20 cellular contexts compared by ENCODE assay signal in the genomic region with DNA sequence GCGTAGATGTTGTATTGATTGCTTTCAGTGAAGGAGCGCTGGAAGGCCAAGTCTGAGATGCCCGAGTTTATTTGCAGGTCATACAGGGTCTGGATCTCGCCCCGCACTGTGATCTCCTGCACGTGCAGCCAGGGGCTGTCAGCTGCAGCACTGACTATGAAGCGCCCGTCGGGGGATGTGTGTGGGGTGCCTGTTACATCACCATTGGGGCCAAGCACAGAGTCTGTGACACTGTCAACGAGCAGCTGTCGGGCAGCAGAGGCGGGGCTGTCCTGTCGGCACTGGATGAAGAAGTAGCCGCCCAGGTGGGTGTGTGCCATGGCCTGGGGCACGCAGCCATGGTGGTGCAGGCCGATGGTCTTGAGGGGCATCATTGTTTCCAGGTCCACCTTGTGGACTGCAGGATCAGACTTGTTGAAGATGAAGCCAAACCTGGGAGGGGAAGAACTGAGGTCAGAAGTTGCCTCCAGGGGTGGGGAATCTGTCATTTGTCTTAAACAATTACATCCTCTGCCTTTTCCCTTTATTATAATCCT.
DNase-seq lines count a peak whose midpoint lies in the region; ATAC-seq, FAIRE-seq and TF ChIP-seq lines count a peak whose summit lies in the region.
"Had no signal": no experiment of that assay in that cellular context is flagged by ENCODE, and none has a peak within 500 bp of the region (broad histone marks: within the 10 kb centered on the region; RNA-seq: fewer than 3 reads in every experiment).

No MANE protein-coding gene starts in this region.

- H3F3A ChIP-seq in SK-N-SH (replicated peaks; ENCODE audit: insufficient read depth) = no peaks in the 10 kb centered on the region

- TF ChIP-seq CTCF in SK-N-SH (IDR thresholded peaks at IDR 0.05) = no peak
- TF ChIP-seq CTCF in K562 (IDR thresholded peaks at IDR 0.05 in 2 of 3, conservative IDR thresholded peaks at IDR 0.05 in 1 of 3; ENCODE audit: insufficient read depth in 2 of 3, low read depth in 1 of 3, low read length in 3 of 3) = no peak

- BruUV-seq in K562 (replicated peaks; lab: Mats Ljungman, UMichigan) = no TSS peak

- TF ChIP-seq RAD21 in SK-N-SH (IDR thresholded peaks at IDR 0.05; ENCODE audit: low read length) (no peak), K562 (CRISPR knock-in tag; conservative IDR thresholded peaks at IDR 0.05 in 1 of 2, IDR thresholded peaks at IDR 0.05 in 1 of 2) (no peak)

- in situ Hi-C loops in K562 (cut with MboI) = no loop called here

- H3K4me1 ChIP-seq in SK-N-SH (ENCODE audit: control insufficient read depth in 1 of 2, insufficient read depth in 2 of 2, low read depth in 1 of 2, low read length in 1 of 2) = peaks cover 0 to 13% of the 10 kb centered on the region in 2 experiments; a peak in 1 of 4 replicates
- H3K4me1 ChIP-seq in K562 (replicated peaks in 1 of 2; ENCODE audit: control insufficient read depth in 2 of 2, insufficient read depth in 2 of 2, low read length in 2 of 2) = no peaks in the 10 kb centered on the region

- H4K20me1 ChIP-seq in SK-N-SH (ENCODE audit: insufficient read depth) (no peaks in the 10 kb centered on the region), K562 (replicated peaks; ENCODE audit: control insufficient read depth, insufficient read depth, low read length) (no peaks in the 10 kb centered on the region)

- FAIRE-seq in K562 (lab: Jason Lieb, UNC) = no peak
- FAIRE-seq: D721Med, G401.6, GM12891, GM19239, HepG2 had no signal

- H3K4me2 ChIP-seq in SK-N-SH (no peak overlapping the region), K562 (ENCODE audit: insufficient read depth, low read length) (no peak overlapping the region)

- H3K9me3 ChIP-seq in SK-N-SH = no peaks in the 10 kb centered on the region
- no peaks in the 10 kb centered on the region for H3K9me3 ChIP-seq in K562 (replicated peaks; ENCODE audit: control insufficient read depth, insufficient read depth, low read depth, low read length)

- H3K9me2 ChIP-seq in SK-N-SH = no peaks in the 10 kb centered on the region

- intact Hi-C loops in K562 (cut with micrococcal nuclease) = no loop called here

- H2AFZ ChIP-seq in SK-N-SH (ENCODE audit: low read depth) (no peak overlapping the region), K562 (ENCODE audit: low read depth, low read length) (no peak overlapping the region)

- H3K27me3 ChIP-seq in SK-N-SH (ENCODE audit: insufficient read depth) (peaks cover 5% of the 10 kb centered on the region; the same call in 1 of the 2 replicates), K562 (ENCODE audit: control insufficient read depth in 2 of 2, insufficient read depth in 2 of 2, low read length in 2 of 2) (peaks cover 42 to 83% of the 10 kb centered on the region in 2 experiments)

- H3K36me3 ChIP-seq in SK-N-SH (replicated peaks in 1 of 2; ENCODE audit: control insufficient read depth in 1 of 2, insufficient read depth in 2 of 2, low read length in 1 of 2) = no peaks in the 10 kb centered on the region
- H3K36me3 ChIP-seq in K562 (ENCODE audit: control insufficient read depth, insufficient read depth, low read length) = no peaks in the 10 kb centered on the region

- H3K4me3 ChIP-seq in SK-N-SH (ENCODE audit: low read depth in 2 of 2, low read length in 1 of 2) = no peak overlapping the region
- no peak overlapping the region for H3K4me3 ChIP-seq in K562

- H3K27ac ChIP-seq in SK-N-SH (ENCODE audit: low read depth in 2 of 2, low read length in 1 of 2) (peak overlapping the region in 1 of 2 experiments; percentile 39; a peak in 1 of 4 replicates), K562 (ENCODE audit: extremely low read depth, low read depth, low read length) (no peak overlapping the region)
- H3K27ac ChIP-seq: 22Rv1 had no signal

- H3K79me2 ChIP-seq in SK-N-SH (ENCODE audit: insufficient read depth) = no peaks in the 10 kb centered on the region
- H3K79me2 ChIP-seq in K562 (ENCODE audit: control insufficient read depth, insufficient read depth, low read length) = no peaks in the 10 kb centered on the region

- H3K9me1 ChIP-seq in K562 (ENCODE audit: control insufficient read depth, insufficient read depth, low read length) = no peaks in the 10 kb centered on the region

- H3K9ac ChIP-seq in SK-N-SH = no peak overlapping the region
- H3K9ac ChIP-seq in K562 (ENCODE audit: insufficient read depth in 1 of 2, low read depth in 2 of 2, low read length in 2 of 2) = no peak overlapping the region

- no peak for TF ChIP-seq POLR2A in K562 (conservative IDR thresholded peaks at IDR 0.05)

- TF ChIP-seq EP300 in SK-N-SH (IDR thresholded peaks at IDR 0.05; ENCODE audit: borderline replicate concordance in 1 of 2, low read depth in 1 of 2, low read length in 1 of 2) (no peak), K562 (IDR thresholded peaks at IDR 0.05; ENCODE audit: low read length) (no peak)

- POLR2A ChIA-PET in SK-N-SH (lab: Yijun Ruan, JAX) (no interaction called here), K562 (lab: Yijun Ruan, JAX) (no interaction called here)

- no peak for ATAC-seq in SK-N-SH treated with all-trans-retinoic acid at 6 μM for 48 hours
- ATAC-seq in K562 = peak; percentile 46
- no peak for ATAC-seq in HG03139 (IDR thresholded peaks at IDR 0.05; ENCODE audit: unreplicated experiment)
- ATAC-seq: CD8-positive, alpha-beta T cell; HepG2 had no signal

- DNase-seq in SK-N-SH = peak; percentile 28
- DNase-seq in K562 (ENCODE audit: extremely low read depth in 1 of 4, low spot score in 3 of 4) = no peak
- DNase-seq in left kidney (ENCODE audit: low read depth, low spot score) = peak; percentile 18
- DNase-seq in activated naive CD4-positive, alpha-beta T cell treated with anti-CD3 and anti-CD28 coated beads, Interleukin-2, amount 50 U/mL, for 16 hours = no peak
- no peak for DNase-seq in cerebellar nuclear complex (lab: John Stamatoyannopoulos, UW)
- DNase-seq: CD8-positive, alpha-beta T cell; COR-L47; DMS153; DMS79 treated with DMSO at 0.1 percent for 48 hours; EL; GOT3; H9 had no signal

- 82% methylated on average over 5 of the region's 16 CpGs for WGBS in SK-N-SH (ENCODE audit: low lambda C conversion rate)
- under 1% methylated on average over 16 of the region's 16 CpGs for WGBS in K562 (ENCODE audit: insufficient coverage, low coverage, missing lambda C conversion rate)

- CTCF ChIA-PET in SK-N-SH (lab: Yijun Ruan, JAX) = interaction anchor here (1.4 to 1.5 kb wide), 2 partner anchors 85 to 88 kb away, joined by 4 to 6 read pairs; no protein-coding TSS in a partner anchor
- CTCF ChIA-PET in K562 (lab: Yijun Ruan, JAX; ENCODE audit: low intra/inter-chr PET ratio) = no interaction called here

TF ChIP-seq in SK-N-SH, 30 proteins besides CTCF, POLR2A, EP300 and RAD21 (continues in another document):
- TF ChIP-seq JUND (IDR thresholded peaks at IDR 0.05) (no peak), CHD2 (IDR thresholded peaks at IDR 0.05; ENCODE audit: low read length, partially characterized antibody) (no peak)
- TF ChIP-seq, protein P1, sequence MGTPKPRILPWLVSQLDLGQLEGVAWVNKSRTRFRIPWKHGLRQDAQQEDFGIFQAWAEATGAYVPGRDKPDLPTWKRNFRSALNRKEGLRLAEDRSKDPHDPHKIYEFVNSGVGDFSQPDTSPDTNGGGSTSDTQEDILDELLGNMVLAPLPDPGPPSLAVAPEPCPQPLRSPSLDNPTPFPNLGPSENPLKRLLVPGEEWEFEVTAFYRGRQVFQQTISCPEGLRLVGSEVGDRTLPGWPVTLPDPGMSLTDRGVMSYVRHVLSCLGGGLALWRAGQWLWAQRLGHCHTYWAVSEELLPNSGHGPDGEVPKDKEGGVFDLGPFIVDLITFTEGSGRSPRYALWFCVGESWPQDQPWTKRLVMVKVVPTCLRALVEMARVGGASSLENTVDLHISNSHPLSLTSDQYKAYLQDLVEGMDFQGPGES (IDR thresholded peaks at IDR 0.05; ENCODE audit: low read depth, low read length) = no peak

TF ChIP-seq in SK-N-SH treated with all-trans-retinoic acid at 6 μM for 48 hours, 23 proteins besides CTCF, POLR2A, EP300 and RAD21 (continues in another document):
- TF ChIP-seq ZFP3 (CRISPR knock-in tag; IDR thresholded peaks at IDR 0.05) = no peak
- no peak for TF ChIP-seq ESRRG (CRISPR knock-in tag; IDR thresholded peaks at IDR 0.05)
- TF ChIP-seq ZNF565 (CRISPR knock-in tag; conservative IDR thresholded peaks at IDR 0.05; ENCODE audit: low read depth) = no peak
- no peak for TF ChIP-seq RARB (CRISPR knock-in tag; IDR thresholded peaks at IDR 0.05)
- no peak for TF ChIP-seq TCF4 (CRISPR knock-in tag; IDR thresholded peaks at IDR 0.05; ENCODE audit: borderline replicate concordance)

TF ChIP-seq in K562, 482 proteins besides CTCF, POLR2A, EP300 and RAD21 (continues in another document):
- no peak for TF ChIP-seq NFE2L1 (tag; IDR thresholded peaks at IDR 0.05; ENCODE audit: borderline replicate concordance, low read depth)
- no peak for TF ChIP-seq GATA2 (CRISPR knock-in tag; IDR thresholded peaks at IDR 0.05)
- no peak for TF ChIP-seq ZNF324 (CRISPR knock-in tag; IDR thresholded peaks at IDR 0.05)
- TF ChIP-seq ZNF764 (CRISPR knock-in tag; IDR thresholded peaks at IDR 0.05; ENCODE audit: low read depth) = no peak
- TF ChIP-seq, protein P2, sequence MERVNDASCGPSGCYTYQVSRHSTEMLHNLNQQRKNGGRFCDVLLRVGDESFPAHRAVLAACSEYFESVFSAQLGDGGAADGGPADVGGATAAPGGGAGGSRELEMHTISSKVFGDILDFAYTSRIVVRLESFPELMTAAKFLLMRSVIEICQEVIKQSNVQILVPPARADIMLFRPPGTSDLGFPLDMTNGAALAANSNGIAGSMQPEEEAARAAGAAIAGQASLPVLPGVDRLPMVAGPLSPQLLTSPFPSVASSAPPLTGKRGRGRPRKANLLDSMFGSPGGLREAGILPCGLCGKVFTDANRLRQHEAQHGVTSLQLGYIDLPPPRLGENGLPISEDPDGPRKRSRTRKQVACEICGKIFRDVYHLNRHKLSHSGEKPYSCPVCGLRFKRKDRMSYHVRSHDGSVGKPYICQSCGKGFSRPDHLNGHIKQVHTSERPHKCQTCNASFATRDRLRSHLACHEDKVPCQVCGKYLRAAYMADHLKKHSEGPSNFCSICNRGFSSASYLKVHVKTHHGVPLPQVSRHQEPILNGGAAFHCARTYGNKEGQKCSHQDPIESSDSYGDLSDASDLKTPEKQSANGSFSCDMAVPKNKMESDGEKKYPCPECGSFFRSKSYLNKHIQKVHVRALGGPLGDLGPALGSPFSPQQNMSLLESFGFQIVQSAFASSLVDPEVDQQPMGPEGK (CRISPR knock-in tag; IDR thresholded peaks at IDR 0.05; ENCODE audit: borderline replicate concordance) = no peak
- TF ChIP-seq, protein P3, sequence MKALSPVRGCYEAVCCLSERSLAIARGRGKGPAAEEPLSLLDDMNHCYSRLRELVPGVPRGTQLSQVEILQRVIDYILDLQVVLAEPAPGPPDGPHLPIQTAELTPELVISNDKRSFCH (CRISPR knock-in tag; IDR thresholded peaks at IDR 0.05) = no peak
- TF ChIP-seq, protein P3 (tag; IDR thresholded peaks at IDR 0.05) = no peak
- no peak for TF ChIP-seq TAF7 (tag; IDR thresholded peaks at IDR 0.05)
- no peak for TF ChIP-seq STAG1 (CRISPR knock-in tag; IDR thresholded peaks at IDR 0.05; ENCODE audit: borderline replicate concordance)
- TF ChIP-seq ZNF695 (CRISPR knock-in tag; IDR thresholded peaks at IDR 0.05) = no peak
- TF ChIP-seq ZNF384 (IDR thresholded peaks at IDR 0.05; ENCODE audit: low read depth, low read length) = no peak

Comparison
In these comparisons a context has a peak if more than half of its experiments do, and no peak if none do; other contexts are left out.
1. DNase-seq: peak in SK-N-SH (single experiment) and left kidney (single experiment); none in K562 (0 of 4), activated naive CD4-positive, alpha-beta T cell treated with anti-CD3 and anti-CD28 coated beads, Interleukin-2, amount 50 U/mL, for 16 hours (single experiment) and cerebellar nuclear complex (0 of 2).